ENCODE assay signal across 21 cellular contexts in genomic region chr10:87887548-87888289, GRCh38. TPM values are rescaled to one million over a fixed set of nuclear protein-coding genes. Genes with fewer than 3 reads are reported as not detected.
"Had no signal": no experiment of that assay in that cellular context is flagged by ENCODE, and none has a peak within 500 bp of the region (broad histone marks: within the 10 kb centered on the region; RNA-seq: fewer than 3 reads in every experiment).

No MANE protein-coding gene starts in this region.

- H3K9ac ChIP-seq: neural progenitor cell had no signal

- H3K4me3 ChIP-seq: body of pancreas, colonic mucosa, esophagus muscularis mucosa, gastroesophageal sphincter, heart right ventricle, neural progenitor cell, psoas muscle, smooth muscle cell had no signal

- H3K27me3 ChIP-seq: body of pancreas, colonic mucosa, esophagus muscularis mucosa, gastroesophageal sphincter, heart right ventricle, neural progenitor cell had no signal

- DNase-seq: activated CD4-positive, alpha-beta T cell treated with anti-CD3 and anti-CD28 coated beads, Interleukin-2, amount 10 ng/mL, durations not matched to agents 24 days and 14 days; activated CD8-positive, alpha-beta T cell treated with anti-CD3 and anti-CD28 coated beads for 36 hours; activated naive CD4-positive, alpha-beta T cell treated with anti-CD3 and anti-CD28 coated beads for 36 hours; activated T-cell treated with anti-CD3 and anti-CD28 coated beads, Interleukin-2, amount 50 U/mL, for 1 hour; body of pancreas; caudate nucleus; colonic mucosa; heart right ventricle; left ventricle myocardium superior; mesenchymal stem cell; naive thymus-derived CD4-positive, alpha-beta T cell; psoas muscle; right cardiac atrium; stimulated activated CD4-positive, alpha-beta T cell treated with anti-CD3 and anti-CD28 coated beads, Interleukin-4, amount 100 ng/mL, for 4 hours; stimulated activated naive B cell treated with anti-CD40 and anti-IgM and Interleukin-4, amounts not matched to agents 10 μg/mL and 1 μg/mL and 100 μg/mL, for 72 hours; T-helper 1 cell; T-helper 9 cell had no signal

- H3K9me3 ChIP-seq: body of pancreas, colonic mucosa, esophagus muscularis mucosa, gastroesophageal sphincter had no signal

- H3K4me1 ChIP-seq: colonic mucosa, neural progenitor cell had no signal

- H3K36me3 ChIP-seq: colonic mucosa had no signal

- ATAC-seq: activated CD8-positive, alpha-beta T cell treated with anti-CD3 and anti-CD28 coated beads for 36 hours; body of pancreas; gastroesophageal sphincter; left ventricle myocardium superior; naive thymus-derived CD4-positive, alpha-beta T cell; right cardiac atrium; stimulated activated naive B cell treated with anti-CD40 and anti-IgM and Interleukin-4, amounts not matched to agents 10 μg/mL and 1 μg/mL and 100 μg/mL, for 72 hours had no signal

- H2AFZ ChIP-seq: neural progenitor cell had no signal

- H3K27ac ChIP-seq: body of pancreas, colonic mucosa, esophagus muscularis mucosa, gastroesophageal sphincter, heart right ventricle, neural progenitor cell, psoas muscle had no signal

- H3K4me2 ChIP-seq: neural progenitor cell, smooth muscle cell had no signal

RNA-seq across cellular contexts. Expression of gene KLLN, which starts 24.4 kb away (rescaled TPM):
- polyA plus RNA-seq: smooth muscle cell had no signal
